Comparison of ENCODE assay signal across 29 cellular contexts in the genomic region with DNA sequence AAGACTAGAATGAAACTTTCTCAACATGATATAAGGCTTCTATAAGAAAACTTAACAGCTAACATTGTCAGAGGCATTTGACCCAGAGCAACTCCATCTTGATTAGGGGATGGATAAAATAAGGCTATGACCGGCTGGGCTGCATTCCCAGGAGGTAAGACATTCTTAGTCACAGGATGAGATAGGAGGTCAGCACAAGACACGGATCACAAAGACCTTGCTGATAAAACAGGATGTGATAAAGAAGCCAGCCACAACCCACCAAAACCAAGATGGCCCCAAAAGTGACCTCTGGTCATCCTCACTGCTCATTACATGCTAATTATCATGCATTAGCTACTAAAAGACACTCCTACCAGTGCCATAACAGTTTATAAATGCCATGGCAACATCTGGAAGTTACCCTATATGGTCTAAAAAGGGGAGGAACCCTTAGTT.
DNase-seq lines count a peak whose midpoint lies in the region; ATAC-seq, FAIRE-seq and TF ChIP-seq lines count a peak whose summit lies in the region.
"Had no signal": no experiment of that assay in that cellular context is flagged by ENCODE, and none has a peak within 500 bp of the region (broad histone marks: within the 10 kb centered on the region; RNA-seq: fewer than 3 reads in every experiment).

No MANE protein-coding gene starts in this region.

- H3K36me3 Mint-ChIP-seq in activated T-helper 2 cell treated with anti-CD3 and anti-CD28 coated beads, Interferon-gamma antibody, Interleukin-2, Interleukin-4, amounts not matched to agents 10 μg/mL and 5 μg/mL and 100 μg/mL, durations not matched to agents 14 hours and 24 hours and 36 hours (ENCODE audit: low read depth), result no peaks in the 10 kb centered on the region
- H3K36me3 Mint-ChIP-seq: natural killer cell, T-cell had no signal

- no peaks in the 10 kb centered on the region for H3K27me3 ChIP-seq in K562 (ENCODE audit: control insufficient read depth in 2 of 2, insufficient read depth in 2 of 2, low read length in 2 of 2)
- H3K27me3 ChIP-seq in mesendoderm (ENCODE audit: insufficient read depth, low read length, poor library complexity), result no peaks in the 10 kb centered on the region
- H3K27me3 ChIP-seq: left lung, MG63, upper lobe of left lung had no signal

- BruUV-seq in K562 (replicated peaks; lab: Mats Ljungman, UMichigan), result no TSS peak

- H2AFZ ChIP-seq in K562 (ENCODE audit: low read depth, low read length), result peak overlapping the region; percentile 20; the same call in 1 of the 2 replicates

- no peak overlapping the region for H4K8ac ChIP-seq in mesendoderm (ENCODE audit: low read depth, low read length)

- no peak for FAIRE-seq in RCC 7860 (lab: Jason Lieb, UNC)
- FAIRE-seq in K562 (lab: Jason Lieb, UNC), result no peak
- FAIRE-seq: GM19239 had no signal

- H3K36me3 ChIP-seq in K562 (ENCODE audit: control insufficient read depth, insufficient read depth, low read length), result no peaks in the 10 kb centered on the region
- no peaks in the 10 kb centered on the region for H3K36me3 ChIP-seq in mesendoderm (ENCODE audit: control insufficient read depth, insufficient read depth, low read length)
- H3K36me3 ChIP-seq: left lung, MG63, upper lobe of left lung had no signal

- POLR2A ChIA-PET in K562 (lab: Yijun Ruan, JAX), result no interaction called here

- no peak for TF ChIP-seq CTCF in K562 (IDR thresholded peaks at IDR 0.05 in 2 of 3, conservative IDR thresholded peaks at IDR 0.05 in 1 of 3; ENCODE audit: insufficient read depth in 2 of 3, low read depth in 1 of 3, low read length in 3 of 3)

- 0% methylated on average over 2 of the region's 2 CpGs for WGBS in K562 (ENCODE audit: insufficient coverage, low coverage, missing lambda C conversion rate)
- WGBS in mesendoderm (ENCODE audit: extremely low coverage, insufficient coverage, low lambda C conversion rate), result no CpG with 5 or more reads among the region's 2 CpGs

- H3K79me2 ChIP-seq in K562 (ENCODE audit: control insufficient read depth, insufficient read depth, low read length) (no peaks in the 10 kb centered on the region), mesendoderm (ENCODE audit: control insufficient read depth, insufficient read depth, low read length) (no peaks in the 10 kb centered on the region)

- no peaks in the 10 kb centered on the region for H3K9me1 ChIP-seq in K562 (ENCODE audit: control insufficient read depth, insufficient read depth, low read length)

- no peak overlapping the region for H3K4me3 ChIP-seq in K562
- H3K4me3 ChIP-seq in mesendoderm (ENCODE audit: low read length), result no peak overlapping the region
- H3K4me3 ChIP-seq: left lung, MG63, skin epidermis, upper lobe of left lung had no signal

- H2AK5ac ChIP-seq in mesendoderm (ENCODE audit: low read length), result no peak overlapping the region

- no peak for ATAC-seq in K562
- ATAC-seq in GM18868 (IDR thresholded peaks at IDR 0.05; ENCODE audit: unreplicated experiment), result no peak
- no peak for ATAC-seq in HG03139 (IDR thresholded peaks at IDR 0.05; ENCODE audit: unreplicated experiment)
- ATAC-seq: activated T-cell treated with anti-CD3 and anti-CD28 coated beads, Interleukin-2, amount 50 U/mL, for 4 hours; left lung; natural killer cell; T-cell had no signal

- no peak overlapping the region for H2BK15ac ChIP-seq in mesendoderm (replicated peaks; ENCODE audit: low read depth)

- H3K4me2 ChIP-seq in K562 (ENCODE audit: insufficient read depth, low read length) (no peak overlapping the region; the same call in 1 of the 2 replicates), mesendoderm (ENCODE audit: low read length) (no peak overlapping the region)

- no peaks in the 10 kb centered on the region for H3K9me3 ChIP-seq in K562 (replicated peaks; ENCODE audit: control insufficient read depth, insufficient read depth, low read depth, low read length)

- peaks cover 7% of the 10 kb centered on the region for H3K9me3 Mint-ChIP-seq in activated T-helper 2 cell treated with anti-CD3 and anti-CD28 coated beads, Interferon-gamma antibody, Interleukin-2, Interleukin-4, amounts not matched to agents 10 μg/mL and 5 μg/mL and 100 μg/mL, durations not matched to agents 14 hours and 24 hours and 36 hours

- H4K5ac ChIP-seq in mesendoderm (ENCODE audit: low read length), result no peak overlapping the region

- intact Hi-C loops in K562 (cut with micrococcal nuclease), result no loop called here
- intact Hi-C loops in activated T-helper 2 cell treated with anti-CD3 and anti-CD28 coated beads, Interferon-gamma antibody, Interleukin-2, Interleukin-4, amounts not matched to agents 10 μg/mL and 5 μg/mL and 100 μg/mL, durations not matched to agents 14 hours and 24 hours and 36 hours (cut with micrococcal nuclease), result no loop called here

- peaks cover 0 to 2% of the 10 kb centered on the region in 2 experiments; a peak in 2 of 5 replicates for H3K4me1 ChIP-seq in K562 (replicated peaks in 1 of 2; ENCODE audit: control insufficient read depth in 2 of 2, insufficient read depth in 2 of 2, low read length in 2 of 2)
- H3K4me1 ChIP-seq in mesendoderm (ENCODE audit: control insufficient read depth, low read depth, low read length), result no peaks in the 10 kb centered on the region
- H3K4me1 ChIP-seq: left lung, upper lobe of left lung had no signal

- H3K56ac ChIP-seq in mesendoderm (ENCODE audit: low read length), result no peak overlapping the region

- H3K9ac ChIP-seq in K562 (ENCODE audit: insufficient read depth in 1 of 2, low read depth in 2 of 2, low read length in 2 of 2), result no peak overlapping the region
- H3K9ac ChIP-seq in mesendoderm (ENCODE audit: low read length), result no peak overlapping the region

- H3K27ac Mint-ChIP-seq in activated T-helper 2 cell treated with anti-CD3 and anti-CD28 coated beads, Interferon-gamma antibody, Interleukin-2, Interleukin-4, amounts not matched to agents 10 μg/mL and 5 μg/mL and 100 μg/mL, durations not matched to agents 14 hours and 24 hours and 36 hours, result no peak overlapping the region
- H3K27ac Mint-ChIP-seq: dendritic cell treated with granulocyte-macrophage colony-stimulating factor and Interleukin-4, amounts not matched to agents 40 ng/mL and 50 ng/mL, for 4 days; natural killer cell; T-cell had no signal

- no peak overlapping the region for H3K4ac ChIP-seq in mesendoderm (ENCODE audit: low read depth, low read length)

- H3K27ac ChIP-seq in K562 (ENCODE audit: extremely low read depth, low read depth, low read length), result no peak overlapping the region
- H3K27ac ChIP-seq in mesendoderm (ENCODE audit: low read depth, low read length), result no peak overlapping the region
- H3K27ac ChIP-seq: left lung, skin epidermis, upper lobe of left lung had no signal

- H3K4me3 Mint-ChIP-seq in activated T-helper 2 cell treated with anti-CD3 and anti-CD28 coated beads, Interferon-gamma antibody, Interleukin-2, Interleukin-4, amounts not matched to agents 10 μg/mL and 5 μg/mL and 100 μg/mL, durations not matched to agents 14 hours and 24 hours and 36 hours (ENCODE audit: low read depth), result no peak overlapping the region
- H3K4me3 Mint-ChIP-seq: activated T-cell treated with anti-CD3 and anti-CD28 coated beads, Interleukin-2, amount 50 U/mL, for 4 hours; dendritic cell treated with granulocyte-macrophage colony-stimulating factor and Interleukin-4, amounts not matched to agents 40 ng/mL and 50 ng/mL, for 4 days; natural killer cell; T-cell had no signal

- in situ Hi-C loops in K562 (cut with MboI), result no loop called here

- CTCF ChIA-PET in K562 (lab: Yijun Ruan, JAX; ENCODE audit: low intra/inter-chr PET ratio), result no interaction called here

- no peaks in the 10 kb centered on the region for H4K20me1 ChIP-seq in K562 (replicated peaks; ENCODE audit: control insufficient read depth, insufficient read depth, low read length)

- H3K79me1 ChIP-seq in mesendoderm (ENCODE audit: low read length), result no peaks in the 10 kb centered on the region

- no peak overlapping the region for H3K18ac ChIP-seq in mesendoderm (ENCODE audit: low read length)

- H3K23ac ChIP-seq in mesendoderm (ENCODE audit: low read length), result no peak overlapping the region

- peak; percentile 22; the same call in 1 of the 2 replicates for TF ChIP-seq EP300 in K562 (IDR thresholded peaks at IDR 0.05; ENCODE audit: low read length)

- H2BK120ac ChIP-seq in mesendoderm (ENCODE audit: low read depth, low read length), result no peak overlapping the region

- no peak for TF ChIP-seq RAD21 in K562 (CRISPR knock-in tag; conservative IDR thresholded peaks at IDR 0.05 in 1 of 2, IDR thresholded peaks at IDR 0.05 in 1 of 2)

- peaks cover 2% of the 10 kb centered on the region for H3K27me3 Mint-ChIP-seq in activated T-helper 2 cell treated with anti-CD3 and anti-CD28 coated beads, Interferon-gamma antibody, Interleukin-2, Interleukin-4, amounts not matched to agents 10 μg/mL and 5 μg/mL and 100 μg/mL, durations not matched to agents 14 hours and 24 hours and 36 hours (ENCODE audit: low read depth)
- H3K27me3 Mint-ChIP-seq: dendritic cell treated with granulocyte-macrophage colony-stimulating factor and Interleukin-4, amounts not matched to agents 40 ng/mL and 50 ng/mL, for 4 days had no signal

- TF ChIP-seq POLR2A in K562 (conservative IDR thresholded peaks at IDR 0.05), result no peak

- no peak overlapping the region for H2BK5ac ChIP-seq in mesendoderm (ENCODE audit: low read length)

- no peaks in the 10 kb centered on the region for H3K4me1 Mint-ChIP-seq in activated T-helper 2 cell treated with anti-CD3 and anti-CD28 coated beads, Interferon-gamma antibody, Interleukin-2, Interleukin-4, amounts not matched to agents 10 μg/mL and 5 μg/mL and 100 μg/mL, durations not matched to agents 14 hours and 24 hours and 36 hours (ENCODE audit: low read depth)
- H3K4me1 Mint-ChIP-seq: natural killer cell, T-cell had no signal

- peak; percentile 35 for DNase-seq in EH (ENCODE audit: low read depth)
- peak; percentile 20 for DNase-seq in RCC 7860 (ENCODE audit: low spot score)
- peak in 1 of 4 experiments; percentile 31 for DNase-seq in K562 (ENCODE audit: extremely low read depth in 1 of 4, low spot score in 3 of 4)
- DNase-seq in mesendoderm, result peak; percentile 83
- DNase-seq in activated T-helper 2 cell treated with anti-CD3 and anti-CD28 coated beads, Interferon-gamma antibody, Interleukin-2, Interleukin-4, amounts not matched to agents 10 μg/mL and 5 μg/mL and 100 μg/mL, durations not matched to agents 14 hours and 24 hours and 36 hours (ENCODE audit: low spot score), result no peak
- DNase-seq in stimulated activated CD4-positive, alpha-beta T cell treated with anti-CD3 and anti-CD28 coated beads, Interleukin-4, amount 100 ng/mL, for 24 hours, result no peak
- DNase-seq: ACHN; activated CD4-positive, alpha-beta T cell treated with anti-CD3 and anti-CD28 coated beads for 4 hours; activated naive CD4-positive, alpha-beta T cell treated with Interleukin-2 at 50 U/mL for 16 hours; activated T-cell treated with anti-CD3 and anti-CD28 coated beads, Interleukin-2, amount 50 U/mL, for 4 hours; amygdala; caudate nucleus; COR-L47; DND-41; HCEC 1CT; head of caudate nucleus; left lung; MG63; natural killer cell; NCI-H1417 treated with DMSO at 0.1 percent for 48 hours; NCI-H2107; SHP77 treated with DMSO at 0.1 percent for 48 hours; T-cell; upper lobe of left lung had no signal

TF ChIP-seq in K562, 482 proteins besides CTCF, POLR2A, EP300 and RAD21 (continues in another document):
- TF ChIP-seq SMARCC2 (IDR thresholded peaks at IDR 0.05; ENCODE audit: low read depth) (no peak), KLF13 (tag; IDR thresholded peaks at IDR 0.05; ENCODE audit: borderline replicate concordance, low read depth) (no peak)

Comparison
In these comparisons a context has a peak if more than half of its experiments do, and no peak if none do; other contexts are left out.
1. DNase-seq: peak in EH (single experiment), RCC 7860 (single experiment) and mesendoderm (single experiment); none in activated T-helper 2 cell treated with anti-CD3 and anti-CD28 coated beads, Interferon-gamma antibody, Interleukin-2, Interleukin-4, amounts not matched to agents 10 μg/mL and 5 μg/mL and 100 μg/mL, durations not matched to agents 14 hours and 24 hours and 36 hours (single experiment) and stimulated activated CD4-positive, alpha-beta T cell treated with anti-CD3 and anti-CD28 coated beads, Interleukin-4, amount 100 ng/mL, for 24 hours (single experiment).